In the genomic region with DNA sequence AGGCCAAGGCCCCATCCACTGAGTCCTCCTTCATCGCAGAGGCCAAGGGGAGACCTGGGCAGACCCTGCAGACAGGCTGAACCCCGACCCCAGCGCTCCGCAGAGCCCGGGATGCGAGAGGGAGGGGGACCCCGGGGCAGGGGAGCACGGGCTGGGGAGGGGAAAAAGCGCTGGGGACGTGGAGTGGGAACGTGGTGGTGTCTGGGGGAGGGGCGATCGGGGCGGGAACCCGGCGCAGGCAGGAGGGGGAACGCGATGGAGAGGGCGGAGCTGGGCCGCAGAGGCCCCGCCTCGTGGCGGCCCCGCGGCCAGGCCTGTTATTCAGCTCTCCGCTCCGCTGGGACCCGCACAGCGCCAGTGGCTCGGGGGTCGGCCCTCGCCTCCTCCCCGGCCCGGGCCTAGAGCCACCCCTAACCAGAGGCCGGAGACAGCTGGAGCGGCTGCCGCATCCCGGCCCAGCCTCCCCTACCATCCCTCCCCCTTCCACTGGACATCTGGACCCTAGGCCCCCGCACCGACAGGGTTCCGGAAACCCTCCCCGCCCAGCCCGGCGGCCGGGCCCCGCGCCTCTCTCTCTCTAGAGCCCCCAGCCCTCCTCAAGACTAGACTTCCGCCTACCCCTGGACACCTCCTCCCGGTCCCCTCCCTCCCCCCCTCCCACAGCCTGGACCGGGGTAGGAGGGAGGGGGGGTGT, we compare ENCODE assay signal across 8 cellular contexts. TPM values are rescaled to one million over a fixed set of nuclear protein-coding genes. Genes with fewer than 3 reads are reported as not detected.
A peak's percentile ranks its signal among the peaks of the same experiment; 100 is the strongest.
DNase-seq lines count a peak whose midpoint lies in the region; ATAC-seq, FAIRE-seq and TF ChIP-seq lines count a peak whose summit lies in the region.

A gene (plus strand): TSS at position 320 of the 694 bp plus-strand sequence. CDS start 460 bp downstream, outside the sequence.

- TF ChIP-seq CTCF in KMS-11 (conservative IDR thresholded peaks at IDR 0.05; ENCODE audit: low read depth, low read length), result no peak
- TF ChIP-seq CTCF in keratinocyte (optimal IDR thresholded peaks at IDR 0.05 in 1 of 3, IDR thresholded peaks at IDR 0.05 in 1 of 3, conservative IDR thresholded peaks at IDR 0.05 in 1 of 3; ENCODE audit: extremely low read depth in 1 of 3, insufficient read depth in 2 of 3, low read length in 3 of 3), result no peak

- no peaks in the 10 kb centered on the region for H3K9me1 ChIP-seq in keratinocyte (ENCODE audit: control insufficient read depth, extremely low read depth, insufficient read depth, low read length)

- H2AFZ ChIP-seq in KMS-11 (ENCODE audit: low read depth) (peak within 1 kb of the TSS; percentile 99), keratinocyte (ENCODE audit: control insufficient read depth, low read length) (no peak within 1 kb of the TSS)

- H3K36me3 ChIP-seq in KMS-11 (ENCODE audit: insufficient read depth), result no peaks in the 10 kb centered on the region
- H3K36me3 ChIP-seq in keratinocyte (ENCODE audit: control insufficient read depth in 2 of 2, extremely low read depth in 1 of 2, insufficient read depth in 2 of 2, low read length in 2 of 2), result no peaks in the 10 kb centered on the region

- peak within 1 kb of the TSS; percentile 88 for H3K4me2 ChIP-seq in KMS-11
- H3K4me2 ChIP-seq in keratinocyte (ENCODE audit: control insufficient read depth, extremely low read depth, insufficient read depth, low read depth, low read length), result peak within 1 kb of the TSS; percentile 45

- dilution Hi-C loops in keratinocyte (cut with MboI; ENCODE audit: extremely low pct_ligation_motif_present, low sequenced_read_pairs), result no loop called here

- H3K27ac ChIP-seq in KMS-11, result peak within 1 kb of the TSS; percentile 62
- H3K27ac ChIP-seq in caudate nucleus (ENCODE audit: low read depth, low read length), result peak within 1 kb of the TSS; percentile 70
- no peak within 1 kb of the TSS for H3K27ac ChIP-seq in keratinocyte (ENCODE audit: control insufficient read depth, insufficient read depth, low read length)

- peak; percentile 33 to 48 for DNase-seq in activated CD4-positive, alpha-beta T cell treated with anti-CD3 and anti-CD28 coated beads for 24 hours (ENCODE audit: low read depth in 2 of 2)
- no peak for DNase-seq in activated CD4-positive, alpha-beta T cell treated with anti-CD3 and anti-CD28 coated beads for 1 hour
- DNase-seq in T1000 (lab: John Stamatoyannopoulos, UW) (peak; percentile 99), caudate nucleus (lab: John Stamatoyannopoulos, UW) (peak in 44 of 61 donors; percentile 15 to 75 (median 36)), keratinocyte (ENCODE audit: low read depth, low spot score) (no peak)
- peak; percentile 77 for DNase-seq in stimulated activated CD4-positive, alpha-beta T cell treated with anti-CD3 and anti-CD28 coated beads, Interleukin-15, amount 100 ng/mL, for 24 hours

- H3K4me3 ChIP-seq in KMS-11 (IDR thresholded peaks at IDR 0.05; ENCODE audit: insufficient read depth, low read depth, low read length) (no peak within 1 kb of the TSS), keratinocyte (ENCODE audit: control insufficient read depth in 2 of 3, extremely low read depth in 1 of 3, insufficient read depth in 2 of 3, low read depth in 1 of 3, low read length in 3 of 3) (peak within 1 kb of the TSS in 2 of 3 experiments; percentile 14 to 36)

- H4K20me1 ChIP-seq in KMS-11 (ENCODE audit: insufficient read depth), result no peaks in the 10 kb centered on the region
- H4K20me1 ChIP-seq in keratinocyte (ENCODE audit: control insufficient read depth, extremely low read depth, insufficient read depth, low read length), result no peaks in the 10 kb centered on the region

- FAIRE-seq in keratinocyte (lab: Jason Lieb, UNC), result no peak

- H3K9ac ChIP-seq in KMS-11 (peak within 1 kb of the TSS; percentile 92), keratinocyte (ENCODE audit: control insufficient read depth, extremely low read depth, insufficient read depth, low read length) (no peak within 1 kb of the TSS)

- no peak for ATAC-seq in GM18907 (IDR thresholded peaks at IDR 0.05; ENCODE audit: unreplicated experiment)

- peaks cover 47% of the 10 kb centered on the region for H3K4me1 ChIP-seq in KMS-11 (ENCODE audit: low read depth, poor library complexity, severe bottlenecking)
- H3K4me1 ChIP-seq in keratinocyte (ENCODE audit: control insufficient read depth, extremely low read depth, insufficient read depth, low read length), result peaks cover 3% of the 10 kb centered on the region

- H3K9me3 ChIP-seq in keratinocyte (ENCODE audit: control insufficient read depth, low read depth, low read length), result no peaks in the 10 kb centered on the region

- H3K27me3 ChIP-seq in KMS-11 (ENCODE audit: insufficient read depth, low read depth) (no peaks in the 10 kb centered on the region), keratinocyte (ENCODE audit: control insufficient read depth, extremely low read depth, insufficient read depth, low read length) (peaks cover 57% of the 10 kb centered on the region)

- H3K79me2 ChIP-seq in KMS-11 (ENCODE audit: insufficient read depth, low read depth) (no peaks in the 10 kb centered on the region), keratinocyte (ENCODE audit: control insufficient read depth, insufficient read depth, low read length) (no peaks in the 10 kb centered on the region)

RNA-seq across cellular contexts. Expression of the gene that starts here (rescaled TPM):
- 0.12 to 0.26 TPM (median 0.26 TPM) in 3 replicates for polyA plus RNA-seq in keratinocyte
- not detected for polyA plus RNA-seq in keratinocyte (2011; ENCODE audit: low read depth)
- polyA plus RNA-seq in keratinocyte (2011; cell fraction: cytosol; rRNA removed), result 0.05 and 0.10 TPM in 2 replicates
- 0.32 and 2.8 TPM in 2 replicates for polyA plus RNA-seq in keratinocyte (2011; cell fraction: nucleus; rRNA removed)
- 0.21 and 0.60 TPM in 2 replicates for polyA plus RNA-seq in keratinocyte (2012; ENCODE audit: low replicate concordance)
- polyA minus RNA-seq in keratinocyte, result not detected in 3 replicates
- not detected for polyA minus RNA-seq in keratinocyte (2011; cell fraction: cytosol; rRNA and poly(A)+ RNA removed)
- not detected in 2 replicates for polyA minus RNA-seq in keratinocyte (2011; cell fraction: nucleus; rRNA and poly(A)+ RNA removed)

Comparison
In these comparisons a context has a peak if more than half of its experiments do, and no peak if none do; other contexts are left out.
1. DNase-seq: peak in activated CD4-positive, alpha-beta T cell treated with anti-CD3 and anti-CD28 coated beads for 24 hours (2 of 2), T1000 (single experiment), caudate nucleus (44 of 61) and stimulated activated CD4-positive, alpha-beta T cell treated with anti-CD3 and anti-CD28 coated beads, Interleukin-15, amount 100 ng/mL, for 24 hours (single experiment); none in activated CD4-positive, alpha-beta T cell treated with anti-CD3 and anti-CD28 coated beads for 1 hour (single experiment) and keratinocyte (single experiment).